ENCODE assay signal across 9 cellular contexts in the genomic region with DNA sequence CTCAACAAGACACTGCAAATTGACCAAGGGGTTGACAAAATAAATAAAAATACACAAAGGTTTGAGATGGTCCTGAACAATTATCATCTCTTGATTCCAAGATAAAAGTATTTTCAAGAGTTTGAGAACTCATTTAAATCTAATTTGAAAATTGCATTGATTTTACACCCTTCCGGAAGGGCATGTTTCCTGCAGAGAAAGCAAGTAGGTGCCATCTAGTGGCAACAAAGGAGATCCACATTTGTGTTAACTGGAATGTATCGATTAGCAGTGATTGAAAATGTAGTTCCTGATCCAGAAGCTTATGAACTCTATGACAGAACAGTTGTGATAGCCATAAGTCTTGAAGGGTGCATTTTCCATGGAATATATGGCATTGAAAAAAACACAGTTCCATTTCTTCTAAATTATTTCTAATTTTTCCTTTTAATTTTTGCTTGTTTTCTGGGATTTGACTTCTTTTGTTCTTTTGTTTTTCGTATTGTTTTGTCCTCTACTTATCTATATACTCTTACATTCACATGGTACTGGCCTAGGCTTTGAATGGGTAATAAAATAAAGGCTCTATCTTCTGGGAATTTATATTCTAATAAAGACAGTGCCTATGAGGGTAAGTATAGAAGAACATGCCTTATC.
DNase-seq lines count a peak whose midpoint lies in the region; ATAC-seq, FAIRE-seq and TF ChIP-seq lines count a peak whose summit lies in the region.
"Had no signal": no experiment of that assay in that cellular context is flagged by ENCODE, and none has a peak within 500 bp of the region (broad histone marks: within the 10 kb centered on the region; RNA-seq: fewer than 3 reads in every experiment).

No MANE protein-coding gene starts in this region.

- no peaks in the 10 kb centered on the region for H3K36me3 Mint-ChIP-seq in activated CD4-positive, alpha-beta T cell treated with anti-CD3 and anti-CD28 coated beads, Interleukin-2, amount 10 ng/mL, durations not matched to agents 24 days and 14 days (ENCODE audit: low read depth)
- H3K36me3 Mint-ChIP-seq in osteocyte (ENCODE audit: unreplicated experiment): no peaks in the 10 kb centered on the region

- H3K4me3 Mint-ChIP-seq in activated CD4-positive, alpha-beta T cell treated with anti-CD3 and anti-CD28 coated beads, Interleukin-2, amount 10 ng/mL, durations not matched to agents 24 days and 14 days: no peak overlapping the region
- no peak overlapping the region for H3K4me3 Mint-ChIP-seq in osteocyte (ENCODE audit: unreplicated experiment)
- H3K4me3 Mint-ChIP-seq: activated naive CD8-positive, alpha-beta T cell had no signal

- intact Hi-C loops in activated CD4-positive, alpha-beta T cell treated with anti-CD3 and anti-CD28 coated beads, Interleukin-2, amount 10 ng/mL, durations not matched to agents 24 days and 14 days (cut with micrococcal nuclease): loop anchor here (1.0 to 5.0 kb wide), 3 partner anchors 184 to 340 kb away; a partner anchor contains a TSS

- no peak overlapping the region for H3K27ac Mint-ChIP-seq in activated CD4-positive, alpha-beta T cell treated with anti-CD3 and anti-CD28 coated beads, Interleukin-2, amount 10 ng/mL, durations not matched to agents 24 days and 14 days
- H3K27ac Mint-ChIP-seq in osteocyte (ENCODE audit: unreplicated experiment): no peak overlapping the region
- H3K27ac Mint-ChIP-seq: activated naive CD8-positive, alpha-beta T cell had no signal

- TF ChIP-seq CTCF in osteocyte (IDR thresholded peaks at IDR 0.05): peak; percentile 85

- peaks cover 10% of the 10 kb centered on the region for H3K27me3 Mint-ChIP-seq in activated CD4-positive, alpha-beta T cell treated with anti-CD3 and anti-CD28 coated beads, Interleukin-2, amount 10 ng/mL, durations not matched to agents 24 days and 14 days
- H3K27me3 Mint-ChIP-seq in osteocyte (ENCODE audit: unreplicated experiment): peaks cover 15% of the 10 kb centered on the region

- H3K9me3 Mint-ChIP-seq in activated CD4-positive, alpha-beta T cell treated with anti-CD3 and anti-CD28 coated beads, Interleukin-2, amount 10 ng/mL, durations not matched to agents 24 days and 14 days: no peaks in the 10 kb centered on the region
- no peaks in the 10 kb centered on the region for H3K9me3 Mint-ChIP-seq in osteocyte (ENCODE audit: unreplicated experiment)

- no peak for FAIRE-seq in HTR-8/SVneo (lab: Jason Lieb, UNC)

- peak; percentile 68 for DNase-seq in activated CD4-positive, alpha-beta T cell treated with anti-CD3 and anti-CD28 coated beads, Interleukin-2, amount 10 ng/mL, durations not matched to agents 24 days and 14 days
- no peak for DNase-seq in activated CD4-positive, alpha-beta T cell treated with anti-CD3 and anti-CD28 coated beads, Interleukin-2, amount 50 U/mL, for 1 hour
- DNase-seq in HTR-8/SVneo (ENCODE audit: insufficient read length, low spot score): peak; percentile 10
- DNase-seq in SHP77 (lab: John Stamatoyannopoulos, UW): peak; percentile 32 to 67
- peak; percentile 39 for DNase-seq in fibroblast of gingiva (ENCODE audit: low read depth)
- DNase-seq in osteocyte (ENCODE audit: extremely low spot score, unreplicated experiment): no peak
- no peak for DNase-seq in stimulated activated CD4-positive, alpha-beta T cell treated with anti-CD3 and anti-CD28 coated beads, Interleukin-4, amount 100 ng/mL, for 1 hour

- no peak for ATAC-seq in GM18520 (IDR thresholded peaks at IDR 0.05; ENCODE audit: unreplicated experiment)

- no peaks in the 10 kb centered on the region for H3K4me1 Mint-ChIP-seq in activated CD4-positive, alpha-beta T cell treated with anti-CD3 and anti-CD28 coated beads, Interleukin-2, amount 10 ng/mL, durations not matched to agents 24 days and 14 days
- H3K4me1 Mint-ChIP-seq in osteocyte (ENCODE audit: unreplicated experiment): no peaks in the 10 kb centered on the region

Comparison
In these comparisons a context has a peak if more than half of its experiments do, and no peak if none do; other contexts are left out.
1. DNase-seq: peak in activated CD4-positive, alpha-beta T cell treated with anti-CD3 and anti-CD28 coated beads, Interleukin-2, amount 10 ng/mL, durations not matched to agents 24 days and 14 days (single experiment), HTR-8/SVneo (single experiment), SHP77 (2 of 2) and fibroblast of gingiva (single experiment); none in activated CD4-positive, alpha-beta T cell treated with anti-CD3 and anti-CD28 coated beads, Interleukin-2, amount 50 U/mL, for 1 hour (single experiment), osteocyte (single experiment) and stimulated activated CD4-positive, alpha-beta T cell treated with anti-CD3 and anti-CD28 coated beads, Interleukin-4, amount 100 ng/mL, for 1 hour (single experiment).